17 cellular contexts compared by ENCODE assay signal in genomic region chr2:188114014-188114413, GRCh38.
DNase-seq lines count a peak whose midpoint lies in the region; ATAC-seq, FAIRE-seq and TF ChIP-seq lines count a peak whose summit lies in the region.
"Had no signal": no experiment of that assay in that cellular context is flagged by ENCODE, and none has a peak within 500 bp of the region (broad histone marks: within the 10 kb centered on the region; RNA-seq: fewer than 3 reads in every experiment).

No MANE protein-coding gene starts in this region.

- 64 to 77% methylated on average over 1 of the region's 1 CpG for WGBS in testis, 2 donors

- no peaks in the 10 kb centered on the region for H3K4me1 Mint-ChIP-seq in activated T-cell treated with anti-CD3 and anti-CD28 coated beads, Interleukin-2, amount 50 U/mL, for 4 hours (ENCODE audit: low read depth)
- H3K4me1 Mint-ChIP-seq: activated CD4-positive, alpha-beta T cell treated with anti-CD3 and anti-CD28 coated beads for 36 hours; naive thymus-derived CD8-positive, alpha-beta T cell had no signal

- no peaks in the 10 kb centered on the region for H3K36me3 ChIP-seq in WERI-Rb-1
- H3K36me3 ChIP-seq in testis (ENCODE audit: low read depth, missing control alignments), result no peaks in the 10 kb centered on the region
- H3K36me3 ChIP-seq: BLaER1 had no signal

- H3K27ac ChIP-seq in WERI-Rb-1 (0 out of 2 replicates have a peak overlapping the region, but pooled peaks have one; percentile 6), testis (no peak overlapping the region)
- H3K27ac ChIP-seq: BLaER1 had no signal

- TF ChIP-seq POLR2A in testis (IDR thresholded peaks at IDR 0.05), result no peak

- no peak for FAIRE-seq in HTR-8/SVneo (lab: Jason Lieb, UNC)
- FAIRE-seq: HepG2 had no signal

- H3K4me3 ChIP-seq in AG09309 (ENCODE audit: control insufficient read depth, low read depth, low read length) (no peak overlapping the region), WERI-Rb-1 (ENCODE audit: low read depth, low read length) (no peak overlapping the region), foreskin fibroblast (ENCODE audit: low read depth in 1 of 2, low read length in 2 of 2) (no peak overlapping the region), testis (no peak overlapping the region)
- H3K4me3 ChIP-seq: BLaER1 had no signal

- no peaks in the 10 kb centered on the region for H3K27me3 Mint-ChIP-seq in activated T-cell treated with anti-CD3 and anti-CD28 coated beads, Interleukin-2, amount 50 U/mL, for 4 hours (ENCODE audit: low read depth)
- H3K27me3 Mint-ChIP-seq: activated CD4-positive, alpha-beta T cell treated with anti-CD3 and anti-CD28 coated beads for 36 hours; naive thymus-derived CD8-positive, alpha-beta T cell had no signal

- TF ChIP-seq CTCF in AG09309 (IDR thresholded peaks at IDR 0.05; ENCODE audit: control insufficient read depth, insufficient read depth, low read depth, low read length, missing control alignments), result no peak
- no peak for TF ChIP-seq CTCF in WERI-Rb-1 (IDR thresholded peaks at IDR 0.05; ENCODE audit: low read depth, low read length)
- TF ChIP-seq CTCF in foreskin fibroblast (IDR thresholded peaks at IDR 0.05; ENCODE audit: low read depth, low read length), result no peak
- no peak for TF ChIP-seq CTCF in testis (IDR thresholded peaks at IDR 0.05)

- H3K9me3 ChIP-seq in WERI-Rb-1 (ENCODE audit: severe bottlenecking) (no peaks in the 10 kb centered on the region), testis (no peaks in the 10 kb centered on the region)
- H3K9me3 ChIP-seq: BLaER1 had no signal

- no peak overlapping the region for H3K4me3 Mint-ChIP-seq in activated T-cell treated with anti-CD3 and anti-CD28 coated beads, Interleukin-2, amount 50 U/mL, for 4 hours
- H3K4me3 Mint-ChIP-seq: activated CD4-positive, alpha-beta T cell treated with anti-CD3 and anti-CD28 coated beads for 36 hours; activated T-cell treated with anti-CD3 and anti-CD28 coated beads, Interleukin-2, amount 50 U/mL, for 72 hours; naive thymus-derived CD8-positive, alpha-beta T cell had no signal

- no peaks in the 10 kb centered on the region for H3K9me3 Mint-ChIP-seq in activated T-cell treated with anti-CD3 and anti-CD28 coated beads, Interleukin-2, amount 50 U/mL, for 4 hours
- H3K9me3 Mint-ChIP-seq: activated T-cell treated with anti-CD3 and anti-CD28 coated beads, Interleukin-2, amount 50 U/mL, for 72 hours had no signal

- H3K4me1 ChIP-seq in testis, result no peaks in the 10 kb centered on the region
- H3K4me1 ChIP-seq: BLaER1 had no signal

- no peaks in the 10 kb centered on the region for H3K27me3 ChIP-seq in WERI-Rb-1 (ENCODE audit: insufficient read depth, low read depth, severe bottlenecking)
- H3K27me3 ChIP-seq in testis, result no peaks in the 10 kb centered on the region
- H3K27me3 ChIP-seq: BLaER1 had no signal

- intact Hi-C loops in testis (cut with DNase I; ENCODE audit: low total_unique reads), result no loop called here

- peak; percentile 8 for DNase-seq in AG09309 (ENCODE audit: low read depth)
- peak; percentile 54 for DNase-seq in HTR-8/SVneo (ENCODE audit: insufficient read length, low spot score)
- DNase-seq in WERI-Rb-1, result no peak
- peak; percentile 39 to 41 for DNase-seq in foreskin fibroblast
- DNase-seq in NCI-H2227 (lab: John Stamatoyannopoulos, UW; ENCODE audit: unreplicated experiment), result no peak
- DNase-seq in testis, result no peak
- DNase-seq in stimulated activated CD4-positive, alpha-beta T cell treated with anti-CD3 and anti-CD28 coated beads, Interleukin-1b, Interleukin-23, amount 100 ng/mL, for 48 hours, result no peak
- DNase-seq in activated T-cell treated with anti-CD3 and anti-CD28 coated beads, Interleukin-2, amount 50 U/mL, for 4 hours, result no peak
- DNase-seq: activated CD4-positive, alpha-beta T cell treated with anti-CD3 and anti-CD28 coated beads for 36 hours; activated T-cell treated with anti-CD3 and anti-CD28 coated beads, Interleukin-2, amount 50 U/mL, for 72 hours; DND-41; effector CD4-positive, alpha-beta T cell; naive thymus-derived CD8-positive, alpha-beta T cell; NCI-H1694 treated with DMSO at 0.1 percent for 48 hours; stimulated activated naive CD8-positive, alpha-beta T cell treated with anti-CD3 and anti-CD28 coated beads, Interleukin-15, Interleukin-2, amounts not matched to agents 100 U/mL and 50 U/mL, for 24 hours had no signal

- no peak for ATAC-seq in activated T-cell treated with anti-CD3 and anti-CD28 coated beads, Interleukin-2, amount 50 U/mL, for 4 hours
- ATAC-seq: activated CD4-positive, alpha-beta T cell treated with anti-CD3 and anti-CD28 coated beads for 36 hours; activated T-cell treated with anti-CD3 and anti-CD28 coated beads, Interleukin-2, amount 50 U/mL, for 72 hours; HepG2; naive thymus-derived CD8-positive, alpha-beta T cell; stimulated activated naive CD8-positive, alpha-beta T cell treated with anti-CD3 and anti-CD28 coated beads, Interleukin-15, Interleukin-2, amounts not matched to agents 100 U/mL and 50 U/mL, for 24 hours had no signal

- H3K36me3 Mint-ChIP-seq in activated T-cell treated with anti-CD3 and anti-CD28 coated beads, Interleukin-2, amount 50 U/mL, for 4 hours (ENCODE audit: insufficient read depth), result no peaks in the 10 kb centered on the region
- H3K36me3 Mint-ChIP-seq: naive thymus-derived CD8-positive, alpha-beta T cell had no signal

Comparison
In these comparisons a context has a peak if more than half of its experiments do, and no peak if none do; other contexts are left out.
1. DNase-seq: peak in AG09309 (single experiment), HTR-8/SVneo (single experiment) and foreskin fibroblast (2 of 2); none in WERI-Rb-1 (single experiment), NCI-H2227 (single experiment), testis (single experiment), stimulated activated CD4-positive, alpha-beta T cell treated with anti-CD3 and anti-CD28 coated beads, Interleukin-1b, Interleukin-23, amount 100 ng/mL, for 48 hours (single experiment) and activated T-cell treated with anti-CD3 and anti-CD28 coated beads, Interleukin-2, amount 50 U/mL, for 4 hours (single experiment).